Comparison of ENCODE assay signal across 8 cellular contexts in genomic region chr3:19947549-19948071, GRCh38. TPM values are rescaled to one million over a fixed set of nuclear protein-coding genes. Genes with fewer than 3 reads are reported as not detected.
A peak's percentile ranks its signal among the peaks of the same experiment; 100 is the strongest.
DNase-seq lines count a peak whose midpoint lies in the region; ATAC-seq and TF ChIP-seq lines count a peak whose summit lies in the region.

No MANE protein-coding gene starts in this region.

- peak; percentile 12 to 27 for ATAC-seq in activated CD4-positive, CD25-positive, alpha-beta regulatory T cell treated with anti-CD3 and anti-CD28 coated beads, Interleukin-2, amount 50 U/mL, for 24 hours

- POLR2A ChIA-PET in HEK293T (lab: Yijun Ruan, JAX) = no interaction called here

- no peaks in the 10 kb centered on the region; the same call in 1 of the 2 replicates for H3K36me3 ChIP-seq in GM06990 (ENCODE audit: control insufficient read depth, insufficient read depth, low read length)

- TF ChIP-seq CTCF in GM06990 (IDR thresholded peaks at IDR 0.05; ENCODE audit: insufficient read depth, low read length, poor library complexity, severe bottlenecking) = no peak

- CTCF ChIA-PET in HEK293T (lab: Yijun Ruan, JAX) = no interaction called here

- peak; percentile 78 for DNase-seq in GM06990 (ENCODE audit: extremely low read depth, insufficient read length)
- DNase-seq in HEK293T (ENCODE audit: extremely low spot score) = peak; percentile 46
- DNase-seq in NCI-H1105 (lab: John Stamatoyannopoulos, UW) = peak; percentile 12
- peak; percentile 33 for DNase-seq in cerebellum (ENCODE audit: low spot score)
- DNase-seq in stimulated activated CD4-positive, alpha-beta T cell treated with anti-CD3 and anti-CD28 coated beads, Interleukin-2, amount 100 ng/mL, for 24 hours = peak; percentile 44 to 51
- no peak for DNase-seq in GOT3 (lab: John Stamatoyannopoulos, UW)

- H3K27ac ChIP-seq in layer of hippocampus (ENCODE audit: low read depth, low read length) = peak overlapping the region; percentile 93

- peak overlapping the region; percentile 75 for H3K4me3 ChIP-seq in GM06990 (replicated peaks; ENCODE audit: low read depth, low read length)

- H3K27me3 ChIP-seq in GM06990 (replicated peaks; ENCODE audit: control insufficient read depth, insufficient read depth, low read length) = no peaks in the 10 kb centered on the region
- no peaks in the 10 kb centered on the region for H3K27me3 ChIP-seq in layer of hippocampus (ENCODE audit: control insufficient read depth, insufficient read depth, low read length)

TF ChIP-seq in HEK293T, 16 proteins besides CTCF, POLR2A, EP300 and RAD21:
- no peak for TF ChIP-seq SP1 (IDR thresholded peaks at IDR 0.05)
- 0 out of 2 replicates have a peak, but pooled peaks have one; percentile 8 for TF ChIP-seq NFRKB (IDR thresholded peaks at IDR 0.05)
- peak; percentile 15; the same call in 1 of the 2 replicates for TF ChIP-seq L3MBTL2 (conservative IDR thresholded peaks at IDR 0.05)
TF ChIP-seq in HEK293T: peak in this region for 2.

RNA-seq across cellular contexts. Expression of gene RAB5A, which starts 0.7 kb away (rescaled TPM):
- 83.0 TPM for total RNA-seq in cerebellum

RNA-seq across cellular contexts. Expression of gene EFHB, which starts 13.6 kb away (rescaled TPM):
- 0.64 TPM for total RNA-seq in cerebellum
